Comparison of ENCODE assay signal across 23 cellular contexts in genomic region chr21:34930971-34931370, GRCh38.
DNase-seq lines count a peak whose midpoint lies in the region; TF ChIP-seq lines count a peak whose summit lies in the region.
"Had no signal": no experiment of that assay in that cellular context is flagged by ENCODE, and none has a peak within 500 bp of the region (broad histone marks: within the 10 kb centered on the region; RNA-seq: fewer than 3 reads in every experiment).

No MANE protein-coding gene starts in this region.

- H3K9me3 Mint-ChIP-seq in activated CD4-positive, alpha-beta T cell treated with anti-CD3 and anti-CD28 coated beads, Interleukin-2, amount 10 ng/mL, durations not matched to agents 24 days and 14 days = peaks cover 3% of the 10 kb centered on the region
- H3K9me3 Mint-ChIP-seq in endodermal cell = no peaks in the 10 kb centered on the region

- H3K27me3 ChIP-seq in right atrium auricular region (no peaks in the 10 kb centered on the region), endodermal cell (ENCODE audit: control insufficient read depth, insufficient read depth, low read length, poor library complexity, severe bottlenecking) (no peaks in the 10 kb centered on the region)
- H3K27me3 ChIP-seq: gastrocnemius medialis, left lung, uterus had no signal

- no peak overlapping the region for H3K4me3 Mint-ChIP-seq in activated CD4-positive, alpha-beta T cell treated with anti-CD3 and anti-CD28 coated beads, Interleukin-2, amount 10 ng/mL, durations not matched to agents 24 days and 14 days
- no peak overlapping the region for H3K4me3 Mint-ChIP-seq in endodermal cell

- 50% methylated on average over 2 of the region's 3 CpGs; no CpG with 5 or more reads in 1 of the 2 experiments for WGBS in endodermal cell (ENCODE audit: insufficient coverage in 1 of 2, insufficient read length in 1 of 2), 2 experiments

- no peaks in the 10 kb centered on the region for H3K9me3 ChIP-seq in right atrium auricular region
- H3K9me3 ChIP-seq in endodermal cell (ENCODE audit: control insufficient read depth, low read length) = no peaks in the 10 kb centered on the region
- H3K9me3 ChIP-seq: gastrocnemius medialis, left lung, mucosa of descending colon, uterus had no signal

- no peaks in the 10 kb centered on the region for H3K36me3 ChIP-seq in right atrium auricular region
- no peaks in the 10 kb centered on the region for H3K36me3 ChIP-seq in endodermal cell (ENCODE audit: control insufficient read depth, insufficient read depth, low read length)
- H3K36me3 ChIP-seq: gastrocnemius medialis, left lung, uterus, WERI-Rb-1 had no signal

- H3K4me1 ChIP-seq in right atrium auricular region (peaks cover 0 to 6% of the 10 kb centered on the region in 2 donors), endodermal cell (ENCODE audit: control insufficient read depth, insufficient read depth, low read length) (no peaks in the 10 kb centered on the region)
- H3K4me1 ChIP-seq: gastrocnemius medialis, uterus had no signal

- peaks cover 57% of the 10 kb centered on the region for H3K4me1 Mint-ChIP-seq in activated CD4-positive, alpha-beta T cell treated with anti-CD3 and anti-CD28 coated beads, Interleukin-2, amount 10 ng/mL, durations not matched to agents 24 days and 14 days
- H3K4me1 Mint-ChIP-seq in endodermal cell = peaks cover 10% of the 10 kb centered on the region

- no peak overlapping the region for H3K27ac ChIP-seq in right atrium auricular region
- no peak overlapping the region for H3K27ac ChIP-seq in endodermal cell (ENCODE audit: low read depth, low read length)
- H3K27ac ChIP-seq: coronary artery, epithelial cell of prostate, gastrocnemius medialis, left lung, uterus, WERI-Rb-1 had no signal

- H3K27me3 Mint-ChIP-seq in activated CD4-positive, alpha-beta T cell treated with anti-CD3 and anti-CD28 coated beads, Interleukin-2, amount 10 ng/mL, durations not matched to agents 24 days and 14 days = no peaks in the 10 kb centered on the region
- H3K27me3 Mint-ChIP-seq in endodermal cell (ENCODE audit: insufficient read depth) = peaks cover 5% of the 10 kb centered on the region
- H3K27me3 Mint-ChIP-seq: T-cell had no signal

- H3K4me3 ChIP-seq in right atrium auricular region (no peak overlapping the region), endodermal cell (ENCODE audit: low read length) (no peak overlapping the region)
- H3K4me3 ChIP-seq: coronary artery, gastrocnemius medialis, GM12878, left lung, mucosa of descending colon, uterus had no signal

- no peak overlapping the region for H3K27ac Mint-ChIP-seq in activated CD4-positive, alpha-beta T cell treated with anti-CD3 and anti-CD28 coated beads, Interleukin-2, amount 10 ng/mL, durations not matched to agents 24 days and 14 days
- no peak overlapping the region for H3K27ac Mint-ChIP-seq in endodermal cell
- H3K27ac Mint-ChIP-seq: activated T-helper 1 cell treated with anti-CD3 and anti-CD28 coated beads, Interleukin-12 subunit alpha, Interleukin-12 subunit beta, Interleukin-2, Interleukin-4 antibody, amounts not matched to agents 30 ng/mL and 10 ng/mL and 1 ng/mL, durations not matched to agents 14 hours and 24 hours and 36 hours had no signal

- H3K9ac ChIP-seq in endodermal cell (ENCODE audit: extremely low read depth, low read length, poor library complexity, severe bottlenecking) = no peak overlapping the region

- peak; percentile 32 for DNase-seq in AG20443 (ENCODE audit: low spot score)
- peak; percentile 50 for DNase-seq in EL
- DNase-seq in astrocyte of the hippocampus (ENCODE audit: low read depth, low spot score) = peak; percentile 69
- DNase-seq in kidney glomerular epithelial cell (lab: John Stamatoyannopoulos, UW) = peak; percentile 86
- DNase-seq in OCI-M2 (lab: John Stamatoyannopoulos, UW; ENCODE audit: unreplicated experiment) = no peak
- no peak for DNase-seq in right atrium auricular region (ENCODE audit: low spot score)
- no peak for DNase-seq in activated CD4-positive, alpha-beta T cell treated with anti-CD3 and anti-CD28 coated beads, Interleukin-2, amount 10 ng/mL, durations not matched to agents 24 days and 14 days
- no peak for DNase-seq in endodermal cell
- DNase-seq: activated CD8-positive, alpha-beta memory T cell treated with anti-CD3 and anti-CD28 coated beads for 24 hours; gastrocnemius medialis; GDM1; left lung; mucosa of descending colon; NCI-H1048; NCI-H524 treated with DMSO at 0.1 percent for 48 hours; stimulated activated CD4-positive, alpha-beta T cell treated with anti-CD3 and anti-CD28 coated beads, Interleukin-4, amount 100 ng/mL, for 24 hours; T-cell; uterus; WERI-Rb-1 had no signal

- TF ChIP-seq CTCF in right atrium auricular region (IDR thresholded peaks at IDR 0.05) (no peak), endodermal cell (conservative IDR thresholded peaks at IDR 0.05) (no peak)

- intact Hi-C loops in activated CD4-positive, alpha-beta T cell treated with anti-CD3 and anti-CD28 coated beads, Interleukin-2, amount 10 ng/mL, durations not matched to agents 24 days and 14 days (cut with micrococcal nuclease) = loop anchor here (5.0 kb wide), 1 partner anchor 36 kb away; no protein-coding TSS in a partner anchor

- peaks cover 21% of the 10 kb centered on the region for H3K36me3 Mint-ChIP-seq in activated CD4-positive, alpha-beta T cell treated with anti-CD3 and anti-CD28 coated beads, Interleukin-2, amount 10 ng/mL, durations not matched to agents 24 days and 14 days (ENCODE audit: low read depth)
- no peaks in the 10 kb centered on the region for H3K36me3 Mint-ChIP-seq in endodermal cell (ENCODE audit: low read depth)

Comparison
In these comparisons a context has a peak if more than half of its experiments do, and no peak if none do; other contexts are left out.
1. DNase-seq: peak in AG20443 (single experiment), EL (single experiment), astrocyte of the hippocampus (single experiment) and kidney glomerular epithelial cell (single experiment); none in OCI-M2 (single experiment), right atrium auricular region (single experiment), activated CD4-positive, alpha-beta T cell treated with anti-CD3 and anti-CD28 coated beads, Interleukin-2, amount 10 ng/mL, durations not matched to agents 24 days and 14 days (single experiment) and endodermal cell (single experiment).